In the genomic region with DNA sequence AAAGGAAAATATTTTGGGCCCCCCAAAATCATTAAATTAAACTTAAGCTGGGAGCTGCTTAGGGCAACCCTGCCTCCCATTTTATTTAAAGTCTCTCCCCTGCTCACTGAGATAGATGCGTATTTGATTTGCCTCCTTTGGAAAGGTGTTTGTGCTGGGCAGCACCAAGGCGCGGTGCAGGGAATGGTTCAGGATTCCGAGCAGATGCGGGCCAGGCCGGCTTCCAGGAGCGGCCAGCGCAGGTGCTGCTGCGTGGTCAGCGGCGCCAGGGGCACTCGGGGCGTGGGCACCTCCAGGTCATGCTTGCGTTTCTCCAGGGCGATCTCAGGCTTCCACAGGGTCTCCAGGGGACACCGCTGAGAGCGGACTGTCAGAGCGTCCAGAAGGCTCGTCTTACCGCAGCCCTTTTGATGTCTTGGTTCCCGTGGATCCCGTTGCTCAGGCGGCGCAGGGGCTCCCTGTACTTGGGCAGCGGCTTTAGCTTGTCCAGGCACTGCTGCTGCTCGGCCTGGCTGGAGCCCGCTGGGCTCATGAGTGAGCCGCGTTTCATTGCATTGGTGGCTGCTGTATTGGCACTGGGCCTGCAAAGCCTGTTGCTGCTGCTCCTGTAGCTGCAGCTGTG, we compare ENCODE assay signal across 12 cellular contexts. TPM values are rescaled to one million over a fixed set of nuclear protein-coding genes. Genes with fewer than 3 reads are reported as not detected.
DNase-seq lines count a peak whose midpoint lies in the region; ATAC-seq, FAIRE-seq and TF ChIP-seq lines count a peak whose summit lies in the region.
"Not testable (repeated sequence)": the region's sequence is repeated elsewhere in the genome, so short reads cannot be mapped to it uniquely, and the experiment has no call there.
"Had no signal": no experiment of that assay in that cellular context is flagged by ENCODE, and none has a peak within 500 bp of the region (broad histone marks: within the 10 kb centered on the region; RNA-seq: fewer than 3 reads in every experiment).

No MANE protein-coding gene starts in this region.

- H3K27me3 ChIP-seq in MG63, pancreas, thyroid gland: not testable (repeated sequence)
- peaks cover 0 to 34% (median 18%) of the 10 kb centered on the region in 7 donors for H3K27me3 ChIP-seq in heart right ventricle

- not testable (repeated sequence) for H3K27ac ChIP-seq in heart right ventricle, pancreas, thyroid gland

- DNase-seq in EL (peak; percentile 5), MG63 (peak; percentile 37), ecto neural progenitor cell (ENCODE audit: low spot score) (peak; percentile 52), left kidney (ENCODE audit: low read depth, low spot score) (peak; percentile 62), thyroid gland (peak; percentile 28 to 42)
- not testable (repeated sequence) for DNase-seq in activated naive CD8-positive, alpha-beta T cell treated with anti-CD3 and anti-CD28 coated beads, Interleukin-2, amount 10 ng/mL, durations not matched to agents 7 days and 5 days; heart right ventricle; pancreas

- not testable (repeated sequence) for H3K9me3 ChIP-seq in MG63, heart right ventricle, pancreas, thyroid gland

- intact Hi-C loops in heart right ventricle (cut with DNase I); pancreas (cut with DNase I); thyroid gland (cut with DNase I): not testable (repeated sequence)

- not testable (repeated sequence) for FAIRE-seq in pancreas (lab: Jason Lieb, UNC)

- peak; percentile 5 for ATAC-seq in activated naive CD8-positive, alpha-beta T cell treated with anti-CD3 and anti-CD28 coated beads, Interleukin-2, amount 10 ng/mL, durations not matched to agents 7 days and 5 days (ENCODE audit: low read depth)
- ATAC-seq in heart right ventricle (peak in 5 of 8 donors; percentile 35 to 65 (median 50)), pancreas (peak in 3 of 4 donors; percentile 11 to 68 (median 47))

- 19 to 23% methylated on average over 29 of the region's 29 CpGs for WGBS in heart right ventricle, 2 donors
- WGBS in pancreas, 2 donors = 13 to 15% methylated on average over 29 of the region's 29 CpGs
- 27 to 43% methylated on average over 9 to 20 of the region's 29 CpGs for WGBS in thyroid gland, 2 donors

- H3K4me1 Mint-ChIP-seq in activated naive CD8-positive, alpha-beta T cell treated with anti-CD3 and anti-CD28 coated beads, Interleukin-2, amount 10 ng/mL, durations not matched to agents 7 days and 5 days = not testable (repeated sequence)

- not testable (repeated sequence) for H3K4me1 ChIP-seq in heart right ventricle, pancreas, thyroid gland

- not testable (repeated sequence) for H3K36me3 ChIP-seq in MG63, heart right ventricle, pancreas, thyroid gland

- not testable (repeated sequence) for H3K4me3 Mint-ChIP-seq in activated naive CD8-positive, alpha-beta T cell treated with anti-CD3 and anti-CD28 coated beads, Interleukin-2, amount 10 ng/mL, durations not matched to agents 7 days and 5 days

- not testable (repeated sequence) for H3K9me3 Mint-ChIP-seq in activated naive CD8-positive, alpha-beta T cell treated with anti-CD3 and anti-CD28 coated beads, Interleukin-2, amount 10 ng/mL, durations not matched to agents 7 days and 5 days

- TF ChIP-seq CTCF in heart right ventricle (IDR thresholded peaks at IDR 0.05); pancreas (IDR thresholded peaks at IDR 0.05); thyroid gland (IDR thresholded peaks at IDR 0.05): not testable (repeated sequence)

- POLR2A ChIA-PET in activated naive CD8-positive, alpha-beta T cell treated with anti-CD3 and anti-CD28 coated beads, Interleukin-2, amount 10 ng/mL, durations not matched to agents 7 days and 5 days (lab: Charles Lee) = interaction anchor here (0.8 kb wide), 1 partner anchor 18 kb away, joined by 3 read pairs; no protein-coding TSS in a partner anchor

- H3K27ac Mint-ChIP-seq in activated naive CD8-positive, alpha-beta T cell treated with anti-CD3 and anti-CD28 coated beads, Interleukin-2, amount 10 ng/mL, durations not matched to agents 7 days and 5 days = not testable (repeated sequence)

- H3K36me3 Mint-ChIP-seq in activated naive CD8-positive, alpha-beta T cell treated with anti-CD3 and anti-CD28 coated beads, Interleukin-2, amount 10 ng/mL, durations not matched to agents 7 days and 5 days = not testable (repeated sequence)

- H3K4me3 ChIP-seq in MG63; thyroid gland (replicated peaks in 1 of 3): not testable (repeated sequence)
- H3K4me3 ChIP-seq in heart right ventricle = peak overlapping the region in 6 of 10 donors; percentile 5 to 31 (median 18)
- H3K4me3 ChIP-seq in pancreas = peak overlapping the region in 1 of 4 donors; percentile 6

- TF ChIP-seq POLR2A in thyroid gland (IDR thresholded peaks at IDR 0.05) = not testable (repeated sequence)

- peaks cover 18% of the 10 kb centered on the region for H3K27me3 Mint-ChIP-seq in activated naive CD8-positive, alpha-beta T cell treated with anti-CD3 and anti-CD28 coated beads, Interleukin-2, amount 10 ng/mL, durations not matched to agents 7 days and 5 days

RNA-seq across cellular contexts. Expression of a gene that starts 31.2 kb away (rescaled TPM):
- total RNA-seq in MG63 (2014; rRNA removed; shearing (Covaris generic); ENCODE audit: low replicate concordance) = not detected in 2 replicates
- total RNA-seq in activated naive CD8-positive, alpha-beta T cell treated with anti-CD3 and anti-CD28 coated beads, Interleukin-2, amount 10 ng/mL, durations not matched to agents 7 days and 5 days = not detected
- total RNA-seq in heart right ventricle (under 1 TPM in 1 of 10 donors, not detected in 9; 0.48 TPM), pancreas (under 1 TPM in 1 of 6 donors, not detected in 5; 0.08 TPM), thyroid gland (not detected)
- polyA plus RNA-seq in heart right ventricle (under 1 TPM in 1 of 2 donors, not detected in 1; 0.01 TPM), pancreas (under 1 TPM in 1 of 2 donors, not detected in 1; 0.14 TPM)
- total RNA-seq: activated T-helper 17 cell treated with anti-CD3 and anti-CD28 coated beads, Interleukin-2, amount 50 U/mL, for 72 hours; gastrocnemius medialis; natural killer cell; PC-3 had no signal
